In the genomic region with DNA sequence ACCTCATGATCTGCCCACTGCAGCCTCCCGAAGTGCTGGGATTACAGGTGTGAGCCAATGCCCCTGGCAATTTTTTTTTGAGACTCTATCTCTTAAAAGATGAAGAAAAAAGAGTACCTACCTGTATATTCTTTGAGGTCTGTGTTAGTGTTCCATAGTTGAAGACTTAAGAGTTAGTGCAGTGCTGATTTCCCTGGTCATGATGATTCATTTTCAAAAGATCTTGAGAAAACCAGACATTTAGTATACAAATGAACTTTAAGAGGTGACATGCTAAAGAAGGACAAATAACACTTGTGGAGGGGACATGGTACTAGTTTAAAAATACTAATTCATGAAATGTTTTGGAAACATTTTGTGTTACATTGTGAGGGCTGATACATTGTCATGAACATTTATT, we compare ENCODE assay signal across 22 cellular contexts. TPM values are rescaled to one million over a fixed set of nuclear protein-coding genes. Genes with fewer than 3 reads are reported as not detected.
DNase-seq lines count a peak whose midpoint lies in the region; ATAC-seq and TF ChIP-seq lines count a peak whose summit lies in the region.
"Had no signal": no experiment of that assay in that cellular context is flagged by ENCODE, and none has a peak within 500 bp of the region (broad histone marks: within the 10 kb centered on the region; RNA-seq: fewer than 3 reads in every experiment).

No MANE protein-coding gene starts in this region.

- POLR2A ChIA-PET in naive thymus-derived CD8-positive, alpha-beta T cell (lab: Charles Lee), result no interaction called here

- H3K4me1 Mint-ChIP-seq in brain, result peaks cover 24% of the 10 kb centered on the region
- H3K4me1 Mint-ChIP-seq in naive thymus-derived CD8-positive, alpha-beta T cell, result peaks cover 15 to 68% (median 55%) of the 10 kb centered on the region in 4 donors

- no peak for ATAC-seq in naive thymus-derived CD8-positive, alpha-beta T cell
- ATAC-seq: HepG2, lower lobe of right lung, right lobe of liver had no signal

- TF ChIP-seq CTCF in brain (conservative IDR thresholded peaks at IDR 0.05), result no peak

- H3K4me3 Mint-ChIP-seq in brain, result no peak overlapping the region
- peak overlapping the region in 6 of 10 donors; percentile 6 to 67 (median 34) for H3K4me3 Mint-ChIP-seq in naive thymus-derived CD8-positive, alpha-beta T cell

- no peaks in the 10 kb centered on the region for H3K9me3 Mint-ChIP-seq in brain
- H3K9me3 Mint-ChIP-seq in naive thymus-derived CD8-positive, alpha-beta T cell, result no peaks in the 10 kb centered on the region

- no peaks in the 10 kb centered on the region for H3K27me3 Mint-ChIP-seq in brain
- no peaks in the 10 kb centered on the region for H3K27me3 Mint-ChIP-seq in naive thymus-derived CD8-positive, alpha-beta T cell

- peak overlapping the region in 3 of 5 experiments; percentile 2 to 78 (median 46) for H3K27ac Mint-ChIP-seq in brain
- peak overlapping the region; percentile 9 to 91 (median 31) for H3K27ac Mint-ChIP-seq in naive thymus-derived CD8-positive, alpha-beta T cell

- DNase-seq in EL, result peak; percentile 33
- peak; percentile 24 for DNase-seq in LHCN-M2 (ENCODE audit: low read depth)
- DNase-seq in naive thymus-derived CD8-positive, alpha-beta T cell, result no peak
- DNase-seq in DMS114 treated with DMSO at 0.1 percent for 48 hours (lab: John Stamatoyannopoulos, UW; ENCODE audit: unreplicated experiment), result no peak
- DNase-seq in NCI-H748 (lab: John Stamatoyannopoulos, UW; ENCODE audit: unreplicated experiment), result no peak
- DNase-seq in NCI-H2081 treated with DMSO at 0.1 percent for 48 hours (lab: John Stamatoyannopoulos, UW), result no peak
- DNase-seq: amniotic stem cell; BE2C; cerebellar nuclear complex; effector memory CD4-positive, alpha-beta T cell; esophagus squamous epithelium; H7; lower lobe of right lung; NCI-H1417 treated with DMSO at 0.1 percent for 48 hours; NCI-H526 treated with DMSO at 0.1 percent for 48 hours; right lobe of liver; SIG-M5; stimulated activated naive CD4-positive, alpha-beta T cell; T-helper 2 cell had no signal

- peaks cover 20% of the 10 kb centered on the region for H3K36me3 Mint-ChIP-seq in brain
- peaks cover 0 to 13% (median 4%) of the 10 kb centered on the region in 3 donors for H3K36me3 Mint-ChIP-seq in naive thymus-derived CD8-positive, alpha-beta T cell

RNA-seq across cellular contexts. Expression of a gene that starts 17.7 kb away (rescaled TPM):
- total RNA-seq in LHCN-M2 (2014; rRNA removed), result 18.1 and 18.3 TPM in 2 replicates
- polyA plus RNA-seq in LHCN-M2 (2012), result 7.6 TPM
- polyA plus RNA-seq in brain (ENCODE audit: insufficient read depth, low read depth, low replicate concordance), result 16.4 TPM
- total RNA-seq in naive thymus-derived CD8-positive, alpha-beta T cell, result 10 to 100 TPM; 46.9 to 51.6 TPM
- polyA plus RNA-seq in naive thymus-derived CD8-positive, alpha-beta T cell, result 10 to 100 TPM; 11.5 to 16.1 (median 12.2) TPM

RNA-seq across cellular contexts. Expression of a gene that starts 38.6 kb away (rescaled TPM):
- not detected in 2 replicates for total RNA-seq in LHCN-M2 (2014; rRNA removed)
- not detected for polyA plus RNA-seq in LHCN-M2 (2012)
- 0.49 TPM for polyA plus RNA-seq in brain (ENCODE audit: insufficient read depth, low read depth, low replicate concordance)
- total RNA-seq in naive thymus-derived CD8-positive, alpha-beta T cell, result under 1 TPM; 0.42 to 0.55 TPM
- not detected for polyA plus RNA-seq in naive thymus-derived CD8-positive, alpha-beta T cell
- total RNA-seq: H7, lower lobe of right lung, MCF 10A had no signal

RNA-seq across cellular contexts. Expression of a gene that starts 55.3 kb away (rescaled TPM):
- total RNA-seq in LHCN-M2 (2014; rRNA removed), result 8.7 and 9.4 TPM in 2 replicates
- 8.2 TPM for polyA plus RNA-seq in LHCN-M2 (2012)
- 11.1 TPM for polyA plus RNA-seq in brain (ENCODE audit: insufficient read depth, low read depth, low replicate concordance)
- total RNA-seq in naive thymus-derived CD8-positive, alpha-beta T cell, result 10 to 100 TPM; 10.3 to 10.5 TPM
- 10 to 100 TPM in 1 of 3 donors, 1 to 10 TPM in 2; 4.0 to 10.9 (median 7.1) TPM for polyA plus RNA-seq in naive thymus-derived CD8-positive, alpha-beta T cell

Comparison
In these comparisons a context has a peak if more than half of its experiments do, and no peak if none do; other contexts are left out.
1. DNase-seq: peak in EL (single experiment) and LHCN-M2 (single experiment); none in naive thymus-derived CD8-positive, alpha-beta T cell (0 of 10), DMS114 treated with DMSO at 0.1 percent for 48 hours (single experiment), NCI-H748 (single experiment) and NCI-H2081 treated with DMSO at 0.1 percent for 48 hours (single experiment).
2. H3K4me3 Mint-ChIP-seq: peak in naive thymus-derived CD8-positive, alpha-beta T cell (6 of 10); none in brain (0 of 5).